In genomic region chr7:138886501-138886917, GRCh38 we compare ENCODE assay signal across 1 cellular context.
TF ChIP-seq lines count a peak whose summit lies in the region.

No MANE protein-coding gene starts in this region.

TF ChIP-seq in HepG2, 621 proteins besides CTCF, POLR2A, EP300 and RAD21 (continued from another document):
- no peak for TF ChIP-seq ARID5B (CRISPR knock-in tag; IDR thresholded peaks at IDR 0.05)
- TF ChIP-seq ZNF549 (CRISPR knock-in tag; IDR thresholded peaks at IDR 0.05): no peak
- TF ChIP-seq EHMT2 (IDR thresholded peaks at IDR 0.05; ENCODE audit: borderline replicate concordance, low read depth, low read length): no peak
- TF ChIP-seq CREB3 (CRISPR knock-in tag; IDR thresholded peaks at IDR 0.05): no peak
- TF ChIP-seq ZNF691 (CRISPR knock-in tag; IDR thresholded peaks at IDR 0.05; ENCODE audit: borderline replicate concordance, low read depth): no peak
